29 cellular contexts compared by ENCODE assay signal in genomic region chr6:37626915-37627314, GRCh38.
"Had no signal": no experiment of that assay in that cellular context is flagged by ENCODE, and none has a peak within 500 bp of the region (broad histone marks: within the 10 kb centered on the region; RNA-seq: fewer than 3 reads in every experiment).

No MANE protein-coding gene starts in this region.

- H3K27ac ChIP-seq: neutrophil, pancreas, prostate gland, skin epidermis, spleen, suprapubic skin, testis, tibial artery, transverse colon, upper lobe of right lung, uterus had no signal

- FAIRE-seq: pancreas had no signal

- H3K36me3 ChIP-seq: neutrophil, pancreas, prostate gland, spleen, suprapubic skin, tibial artery, transverse colon, upper lobe of right lung, uterus had no signal

- DNase-seq: naive thymus-derived CD8-positive, alpha-beta T cell; nephron progenitor cell; nucleus accumbens; pancreas; retina; right cardiac atrium; spleen; stimulated activated CD4-positive, alpha-beta T cell treated with anti-CD3 and anti-CD28 coated beads, Interleukin-12 subunit alpha, Interleukin-12 subunit beta, amount 100 ng/mL, for 4 hours; stimulated activated CD4-positive, alpha-beta T cell treated with anti-CD3 and anti-CD28 coated beads, Interleukin-1b, Interleukin-23, amount 100 ng/mL, for 48 hours; stimulated activated CD4-positive, alpha-beta T cell treated with anti-CD3 and anti-CD28 coated beads, Interleukin-4, amount 100 ng/mL, for 1 hour; stimulated activated CD4-positive, alpha-beta T cell treated with anti-CD3 and anti-CD28 coated beads, Interleukin-4, amount 100 ng/mL, for 4 hours; stimulated activated CD8-positive, alpha-beta memory T cell treated with anti-CD3 and anti-CD28 coated beads, Interleukin-4, amount 100 ng/mL, for 48 hours; stimulated activated naive CD4-positive, alpha-beta T cell; stimulated activated naive CD8-positive, alpha-beta T cell treated with anti-CD3 and anti-CD28 coated beads, Interleukin-15, amount 100 ng/mL, for 72 hours; stimulated activated naive CD8-positive, alpha-beta T cell treated with anti-CD3 and anti-CD28 coated beads, Interleukin-15, Interleukin-2, amounts not matched to agents 100 U/mL and 50 U/mL, for 24 hours; substantia nigra; testis; tibial artery; transverse colon; upper lobe of right lung; uterus had no signal

- H3K4me1 ChIP-seq: prostate gland, uterus had no signal

- H3K9me3 ChIP-seq: neutrophil, pancreas, prostate gland, spleen, suprapubic skin, testis, tibial artery, transverse colon, upper lobe of right lung, uterus had no signal

- ATAC-seq: naive thymus-derived CD8-positive, alpha-beta T cell; natural killer cell treated with Interleukin-12 subunit alpha and Interleukin-12 subunit beta and Interleukin-15 and Interleukin-18, amount 100 ng/mL, for 72 hours; pancreas; right cardiac atrium; sciatic nerve; stimulated activated memory B cell treated with anti-CD40 and anti-IgM and Interleukin-4, amounts not matched to agents 10 μg/mL and 1 μg/mL and 100 μg/mL, for 72 hours; stimulated activated naive CD8-positive, alpha-beta T cell treated with anti-CD3 and anti-CD28 coated beads, Interleukin-15, amount 100 ng/mL, for 72 hours; stimulated activated naive CD8-positive, alpha-beta T cell treated with anti-CD3 and anti-CD28 coated beads, Interleukin-15, Interleukin-2, amounts not matched to agents 100 U/mL and 50 U/mL, for 24 hours; upper lobe of right lung had no signal

- H3K4me2 ChIP-seq: smooth muscle cell had no signal

- H3K27me3 ChIP-seq: pancreas, testis, uterus had no signal

- H3K4me3 ChIP-seq: pancreas, prostate gland, skin epidermis, smooth muscle cell, spleen, suprapubic skin, testis, tibial artery, transverse colon, upper lobe of right lung, uterus had no signal
